ENCODE assay signal across 8 cellular contexts in the genomic region with DNA sequence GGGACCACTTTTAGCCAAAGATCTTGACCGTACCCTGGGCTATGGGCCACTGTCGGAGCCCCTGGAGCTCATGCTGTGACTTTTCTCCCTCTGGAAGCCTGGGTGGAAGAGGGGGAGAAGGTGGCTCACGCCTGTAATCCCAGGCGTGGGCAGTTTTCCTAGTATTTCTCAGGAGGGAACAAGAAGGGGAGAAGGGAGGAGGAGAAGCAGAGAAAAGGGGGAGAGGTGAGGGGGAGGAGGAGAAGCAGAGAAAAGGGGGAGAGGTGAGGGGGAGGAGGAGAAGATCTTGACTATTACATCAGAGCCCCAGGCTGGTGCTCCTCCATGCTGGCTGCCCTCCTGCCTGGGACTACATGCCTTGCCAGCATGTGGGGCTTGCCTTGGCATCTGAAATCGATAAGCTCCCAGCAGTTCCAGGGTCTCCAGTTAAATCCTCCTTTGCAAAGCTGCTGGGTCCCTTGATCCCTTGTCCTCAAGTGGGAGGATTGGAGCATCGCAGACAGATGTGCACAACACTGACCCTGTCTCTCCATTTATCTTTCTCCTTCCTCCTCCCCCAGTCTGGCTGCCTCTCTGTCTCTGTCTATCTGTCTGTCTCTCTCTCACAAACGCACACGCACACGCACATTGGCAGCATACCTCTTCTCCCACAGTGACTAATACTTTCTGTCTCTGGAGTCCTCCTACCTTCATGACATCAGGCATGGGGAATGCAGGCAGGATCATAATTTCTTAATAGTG. TPM values are rescaled to one million over a fixed set of nuclear protein-coding genes. Genes with fewer than 3 reads are reported as not detected.
DNase-seq lines count a peak whose midpoint lies in the region; ATAC-seq and TF ChIP-seq lines count a peak whose summit lies in the region.

No MANE protein-coding gene starts in this region.

- H3K4me3 ChIP-seq in astrocyte of the spinal cord (ENCODE audit: low read depth, low read length): no peak overlapping the region
- H3K4me3 ChIP-seq in vagina: peak overlapping the region in 1 of 2 donors; percentile 0

- peak overlapping the region; percentile 51 for H3K27ac ChIP-seq in temporal lobe (ENCODE audit: low read depth, low read length)
- H3K27ac ChIP-seq in vagina: no peak overlapping the region

- no peaks in the 10 kb centered on the region for H3K27me3 ChIP-seq in vagina

- in situ Hi-C loops in astrocyte of the spinal cord (cut with HindIII; ENCODE audit: low sequenced_read_pairs): no loop called here

- intact Hi-C loops in vagina (cut with DNase I): loop anchor here (5.0 kb wide), 1 partner anchor 43 kb away; a partner anchor contains a TSS

- peaks cover 18% of the 10 kb centered on the region for H3K4me1 ChIP-seq in vagina

- no peak for ATAC-seq in GM21717 (IDR thresholded peaks at IDR 0.05; ENCODE audit: unreplicated experiment)

- no peaks in the 10 kb centered on the region for H3K9me3 ChIP-seq in vagina

- peaks cover 0 to 5% of the 10 kb centered on the region in 2 donors for H3K36me3 ChIP-seq in vagina

- peak; percentile 60 for DNase-seq in HS-27A (ENCODE audit: low read depth)
- peak; percentile 87 for DNase-seq in astrocyte of the spinal cord (ENCODE audit: low read depth, low spot score)
- peak; percentile 41 for DNase-seq in iPS-NIHi11 (ENCODE audit: low spot score)
- DNase-seq in vagina (ENCODE audit: extremely low spot score in 2 of 2): no peak
- no peak for DNase-seq in activated CD4-positive, alpha-beta T cell treated with anti-CD3 and anti-CD28 coated beads for 48 hours
- DNase-seq in stimulated activated CD4-positive, alpha-beta T cell treated with anti-CD3 and anti-CD28 coated beads, Interleukin-2, amount 100 ng/mL, for 48 hours: no peak

- no peak for TF ChIP-seq POLR2A in vagina (IDR thresholded peaks at IDR 0.05)

- TF ChIP-seq CTCF in astrocyte of the spinal cord (IDR thresholded peaks at IDR 0.05; ENCODE audit: low read depth, low read length) (no peak), vagina (IDR thresholded peaks at IDR 0.05) (no peak)

RNA-seq across cellular contexts. Expression of a gene that starts 41.6 kb away (rescaled TPM):
- 63.9 TPM for total RNA-seq in temporal lobe
- 26.8 TPM for total RNA-seq in vagina

RNA-seq across cellular contexts. Expression of a gene that starts 44.4 kb away (rescaled TPM):
- total RNA-seq in temporal lobe (0.74 TPM), vagina (2.0 TPM)

Comparison
In these comparisons a context has a peak if more than half of its experiments do, and no peak if none do; other contexts are left out.
1. DNase-seq: peak in HS-27A (single experiment), astrocyte of the spinal cord (single experiment) and iPS-NIHi11 (single experiment); none in vagina (0 of 2), activated CD4-positive, alpha-beta T cell treated with anti-CD3 and anti-CD28 coated beads for 48 hours (single experiment) and stimulated activated CD4-positive, alpha-beta T cell treated with anti-CD3 and anti-CD28 coated beads, Interleukin-2, amount 100 ng/mL, for 48 hours (0 of 2).